8 cellular contexts compared by ENCODE assay signal in the genomic region with DNA sequence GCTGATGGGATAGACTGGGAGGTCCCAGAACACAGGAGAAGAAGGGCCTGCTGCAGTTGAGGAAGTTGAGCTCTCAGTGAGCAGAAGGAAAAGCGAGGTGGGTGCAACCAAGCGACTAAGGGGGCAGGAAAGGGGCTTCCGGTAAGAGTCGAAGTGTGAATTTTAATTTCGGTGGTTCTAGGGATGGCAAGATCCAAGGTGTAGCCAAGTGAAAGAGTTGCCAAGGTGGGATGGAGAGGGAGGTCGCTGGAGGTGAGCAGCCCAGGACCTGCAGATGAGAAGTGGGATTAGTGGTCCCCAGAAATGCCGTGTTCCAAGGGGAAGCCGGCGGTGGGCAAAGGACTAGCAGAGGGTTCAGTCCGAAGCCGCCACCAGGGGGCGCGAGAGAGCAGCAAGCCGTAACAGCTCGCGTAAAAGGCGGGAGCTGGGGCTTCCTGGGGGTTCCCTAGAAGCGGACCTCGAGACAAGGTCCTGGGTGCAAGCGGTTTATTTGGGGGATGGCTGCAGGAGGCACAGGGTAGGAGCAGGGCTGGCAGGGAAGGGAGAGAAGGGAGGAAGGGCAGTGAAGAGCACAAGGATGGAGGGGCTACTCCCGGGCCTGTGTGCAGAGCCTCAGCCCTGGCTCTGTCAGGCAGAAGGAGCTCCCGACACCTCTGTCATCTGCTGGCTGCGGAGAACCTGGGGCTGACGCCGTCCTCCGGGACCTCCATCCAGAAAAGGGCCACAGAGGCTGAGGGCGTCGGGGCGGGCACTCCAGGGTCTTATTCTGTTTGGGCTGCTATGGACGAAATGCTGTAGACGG.
A peak's percentile ranks its signal among the peaks of the same experiment; 100 is the strongest.
DNase-seq lines count a peak whose midpoint lies in the region; ATAC-seq and TF ChIP-seq lines count a peak whose summit lies in the region.

No MANE protein-coding gene starts in this region.

- no peaks in the 10 kb centered on the region for H3K4me1 ChIP-seq in SJCRH30
- no peaks in the 10 kb centered on the region for H3K4me1 ChIP-seq in colonic mucosa
- no peaks in the 10 kb centered on the region for H3K4me1 ChIP-seq in neural progenitor cell
- H3K4me1 ChIP-seq in vagina = no peaks in the 10 kb centered on the region

- H3K79me2 ChIP-seq in neural progenitor cell (ENCODE audit: low read depth) = no peaks in the 10 kb centered on the region

- no peak overlapping the region for H3K27ac Mint-ChIP-seq in neural progenitor cell

- peak overlapping the region; percentile 61 for H2AFZ ChIP-seq in neural progenitor cell (replicated peaks)

- H3K9ac ChIP-seq in colonic mucosa (ENCODE audit: low read depth in 2 of 2, low read length in 2 of 2) (no peak overlapping the region), neural progenitor cell (no peak overlapping the region)

- H4K20me1 ChIP-seq in neural progenitor cell (ENCODE audit: low read depth) = no peaks in the 10 kb centered on the region

- H3K4me3 Mint-ChIP-seq in neural progenitor cell = no peak overlapping the region

- H3K36me3 Mint-ChIP-seq in neural progenitor cell = no peaks in the 10 kb centered on the region

- H3K36me3 ChIP-seq in SJCRH30 = no peaks in the 10 kb centered on the region
- H3K36me3 ChIP-seq in colonic mucosa = no peaks in the 10 kb centered on the region
- H3K36me3 ChIP-seq in neural progenitor cell = no peaks in the 10 kb centered on the region
- H3K36me3 ChIP-seq in vagina = no peaks in the 10 kb centered on the region

- no peak overlapping the region for H3K4me2 ChIP-seq in neural progenitor cell

- DNase-seq in AG09319 (ENCODE audit: extremely low read depth, low read depth) (no peak), SJCRH30 (peak; percentile 46 to 63), colonic mucosa (peak; percentile 41), neural progenitor cell (ENCODE audit: low spot score) (peak; percentile 83), vagina (ENCODE audit: extremely low spot score in 2 of 2) (no peak), DMS79 (lab: John Stamatoyannopoulos, UW) (no peak)

- ATAC-seq in GM19351 (IDR thresholded peaks at IDR 0.05; ENCODE audit: unreplicated experiment) (peak; percentile 55), GM19324 (IDR thresholded peaks at IDR 0.05; ENCODE audit: low FRiP score, unreplicated experiment) (no peak)

- H3K9me3 Mint-ChIP-seq in neural progenitor cell = peaks cover 3% of the 10 kb centered on the region

- H3K4me1 Mint-ChIP-seq in neural progenitor cell = no peaks in the 10 kb centered on the region

- intact Hi-C loops in colonic mucosa (cut with DNase I) (loop anchor here (2.0 to 5.0 kb wide), 2 partner anchors 440 to 503 kb away; no protein-coding TSS in a partner anchor), vagina (cut with DNase I) (no loop called here)

- H3K4me3 ChIP-seq in SJCRH30 (no peak overlapping the region), colonic mucosa (no peak overlapping the region), neural progenitor cell (no peak overlapping the region), vagina (no peak overlapping the region)

- H3K27me3 ChIP-seq in SJCRH30 (no peaks in the 10 kb centered on the region), colonic mucosa (no peaks in the 10 kb centered on the region), neural progenitor cell (peaks cover 5% of the 10 kb centered on the region), vagina (no peaks in the 10 kb centered on the region)

- TF ChIP-seq CTCF in AG09319 (IDR thresholded peaks at IDR 0.05; ENCODE audit: low read depth, low read length) (peak; percentile 42), colonic mucosa (IDR thresholded peaks at IDR 0.05) (peak; percentile 76), neural progenitor cell (IDR thresholded peaks at IDR 0.05) (peak; percentile 90), vagina (IDR thresholded peaks at IDR 0.05) (peak; percentile 22 to 28 (median 25))

- TF ChIP-seq POLR2A in vagina (IDR thresholded peaks at IDR 0.05) = no peak

- H3K9me3 ChIP-seq in SJCRH30 (replicated peaks) = no peaks in the 10 kb centered on the region
- no peaks in the 10 kb centered on the region for H3K9me3 ChIP-seq in colonic mucosa
- H3K9me3 ChIP-seq in neural progenitor cell (ENCODE audit: low read depth) = no peaks in the 10 kb centered on the region
- H3K9me3 ChIP-seq in vagina = no peaks in the 10 kb centered on the region

- H3K27ac ChIP-seq in SJCRH30 = no peak overlapping the region
- no peak overlapping the region for H3K27ac ChIP-seq in colonic mucosa
- no peak overlapping the region for H3K27ac ChIP-seq in neural progenitor cell
- no peak overlapping the region for H3K27ac ChIP-seq in vagina

- no peaks in the 10 kb centered on the region for H3F3A ChIP-seq in neural progenitor cell (ENCODE audit: low read depth)

- H3K27me3 Mint-ChIP-seq in neural progenitor cell (ENCODE audit: insufficient read depth, low read depth) = peaks cover 8% of the 10 kb centered on the region

Comparison
In these comparisons a context has a peak if more than half of its experiments do, and no peak if none do; other contexts are left out.
1. DNase-seq: peak in SJCRH30 (2 of 2), colonic mucosa (single experiment) and neural progenitor cell (single experiment); none in AG09319 (single experiment), vagina (0 of 2) and DMS79 (single experiment).
2. CTCF ChIP-seq: peak in every context shown above with its lines; median percentile 90 in neural progenitor cell; 76 in colonic mucosa; 42 in AG09319; 25 in vagina.